ENCODE assay signal across 8 cellular contexts in genomic region chr15:64634020-64634419, GRCh38.
DNase-seq lines count a peak whose midpoint lies in the region; ATAC-seq, FAIRE-seq and TF ChIP-seq lines count a peak whose summit lies in the region.

No MANE protein-coding gene starts in this region.

- H3K36me3 ChIP-seq in CD8-positive, alpha-beta memory T cell (ENCODE audit: insufficient read depth, low read length), result no peaks in the 10 kb centered on the region
- peaks cover 4 to 9% of the 10 kb centered on the region in 2 experiments; a peak in 3 of 5 replicates for H3K36me3 ChIP-seq in HepG2 (replicated peaks in 1 of 2; ENCODE audit: control insufficient read depth in 1 of 2, insufficient read depth in 2 of 2, low read length in 2 of 2)

- CTCF ChIA-PET in CD8-positive, alpha-beta memory T cell (lab: Charles Lee), result interaction anchor here (0.9 to 3.2 kb wide), 5 partner anchors 11 to 157 kb away, joined by 3 to 14 read pairs (median 4); no protein-coding TSS in a partner anchor
- CTCF ChIA-PET in activated CD4-positive, alpha-beta memory T cell treated with anti-CD3 and anti-CD28 coated beads for 36 hours (lab: Charles Lee), result interaction anchor here (1.0 to 2.3 kb wide), 4 partner anchors 10 to 247 kb away, joined by 3 to 12 read pairs (median 4); partner anchors contain the start of gene TRIP4
- CTCF ChIA-PET in HepG2 (lab: Yijun Ruan, JAX; ENCODE audit: low intra/inter-chr PET ratio, low total read pairs), result no interaction called here

- peaks cover 13% of the 10 kb centered on the region for H3K79me2 ChIP-seq in HepG2 (ENCODE audit: insufficient read depth, low read length)

- no peaks in the 10 kb centered on the region for H3K9me3 ChIP-seq in CD8-positive, alpha-beta memory T cell (ENCODE audit: low read length)
- no peaks in the 10 kb centered on the region for H3K9me3 ChIP-seq in HepG2 (ENCODE audit: low read length)

- H3K4me3 ChIP-seq in CD8-positive, alpha-beta memory T cell (ENCODE audit: low read length), result peak overlapping the region; percentile 35
- peak overlapping the region in 1 of 3 experiments; percentile 31; a peak in 1 of 6 replicates for H3K4me3 ChIP-seq in HepG2 (replicated peaks in 1 of 3; ENCODE audit: insufficient read depth in 1 of 3, low read depth in 2 of 3, low read length in 3 of 3)

- peak overlapping the region; percentile 76 to 96 (median 92) for H3K27ac Mint-ChIP-seq in CD8-positive, alpha-beta memory T cell
- peak overlapping the region; percentile 72 for H3K27ac Mint-ChIP-seq in activated CD4-positive, alpha-beta memory T cell treated with anti-CD3 and anti-CD28 coated beads for 36 hours

- TF ChIP-seq EP300 in HepG2 (IDR thresholded peaks at IDR 0.05; ENCODE audit: low read depth in 2 of 2, low read length in 2 of 2) (no peak), HepG2 (CRISPR knock-in tag; IDR thresholded peaks at IDR 0.05; ENCODE audit: borderline replicate concordance) (no peak)

- no peak overlapping the region for H2AFZ ChIP-seq in HepG2 (ENCODE audit: low read length)

- H4K20me1 ChIP-seq in HepG2 (ENCODE audit: insufficient read depth, low read length), result no peaks in the 10 kb centered on the region

- no peak for TF ChIP-seq POLR2A in HepG2 (IDR thresholded peaks at IDR 0.05; ENCODE audit: insufficient read depth in 1 of 2, low read depth in 2 of 2, low read length in 2 of 2)

- no peaks in the 10 kb centered on the region for H3K27me3 ChIP-seq in CD8-positive, alpha-beta memory T cell (ENCODE audit: insufficient read depth, low read length, poor library complexity, severe bottlenecking)
- H3K27me3 ChIP-seq in HepG2 (ENCODE audit: control insufficient read depth in 1 of 2, insufficient read depth in 2 of 2, low read length in 2 of 2), result no peaks in the 10 kb centered on the region

- peaks cover 49% of the 10 kb centered on the region for H3K4me1 ChIP-seq in CD8-positive, alpha-beta memory T cell (ENCODE audit: insufficient read depth, low read length)
- H3K4me1 ChIP-seq in HepG2 (ENCODE audit: insufficient read depth, low read length), result peaks cover 51% of the 10 kb centered on the region

- H3K36me3 Mint-ChIP-seq in CD8-positive, alpha-beta memory T cell, result peaks cover 15 to 20% (median 16%) of the 10 kb centered on the region in 3 donors
- peaks cover 22% of the 10 kb centered on the region for H3K36me3 Mint-ChIP-seq in activated CD4-positive, alpha-beta memory T cell treated with anti-CD3 and anti-CD28 coated beads for 36 hours

- DNase-seq in CD8-positive, alpha-beta memory T cell, result peak; percentile 7 to 75 (median 52)
- peak; percentile 67 for DNase-seq in activated CD4-positive, alpha-beta memory T cell treated with anti-CD3 and anti-CD28 coated beads for 36 hours
- DNase-seq in HepG2 (ENCODE audit: low spot score) (peak; percentile 27), SHP77 (lab: John Stamatoyannopoulos, UW) (no peak), DMS53 treated with DMSO at 0.1 percent for 48 hours (lab: John Stamatoyannopoulos, UW; ENCODE audit: unreplicated experiment) (no peak), medulla oblongata (ENCODE audit: extremely low spot score) (no peak)

- ATAC-seq in GM19397 (IDR thresholded peaks at IDR 0.05; ENCODE audit: unreplicated experiment), result peak; percentile 56
- ATAC-seq in HG03460 (IDR thresholded peaks at IDR 0.05; ENCODE audit: unreplicated experiment), result peak; percentile 72
- peak; percentile 57 for ATAC-seq in HepG2

- in situ Hi-C loops in HepG2 (cut with HindIII; ENCODE audit: extremely low pct_ligation_motif_present, low pct_unique_long_range_greater_than_20kb), result no loop called here

- no peaks in the 10 kb centered on the region for H3K27me3 Mint-ChIP-seq in CD8-positive, alpha-beta memory T cell
- no peaks in the 10 kb centered on the region for H3K27me3 Mint-ChIP-seq in activated CD4-positive, alpha-beta memory T cell treated with anti-CD3 and anti-CD28 coated beads for 36 hours

- peak overlapping the region; percentile 34 to 81 (median 72) for H3K4me3 Mint-ChIP-seq in CD8-positive, alpha-beta memory T cell
- peak overlapping the region; percentile 12 for H3K4me3 Mint-ChIP-seq in activated CD4-positive, alpha-beta memory T cell treated with anti-CD3 and anti-CD28 coated beads for 36 hours

- TF ChIP-seq RAD21 in HepG2 (CRISPR knock-in tag; IDR thresholded peaks at IDR 0.05), result no peak

- no peak for FAIRE-seq in HepG2 (lab: Jason Lieb, UNC)

- no peak for TF ChIP-seq CTCF in HepG2 (CRISPR knock-in tag; IDR thresholded peaks at IDR 0.05)

- 28% methylated on average over 2 of the region's 2 CpGs for WGBS in HepG2 (ENCODE audit: low lambda C conversion rate)

- peaks cover 0 to 10% (median 5%) of the 10 kb centered on the region in 5 donors for H3K9me3 Mint-ChIP-seq in CD8-positive, alpha-beta memory T cell
- H3K9me3 Mint-ChIP-seq in activated CD4-positive, alpha-beta memory T cell treated with anti-CD3 and anti-CD28 coated beads for 36 hours, result peaks cover 11% of the 10 kb centered on the region

- peak overlapping the region; percentile 56 for H3K4me2 ChIP-seq in HepG2 (ENCODE audit: low read depth, low read length)

- POLR2A ChIA-PET in CD8-positive, alpha-beta memory T cell (lab: Charles Lee), result interaction anchor here (0.5 to 3.4 kb wide), 5 partner anchors 11 to 452 kb away, joined by 4 to 14 read pairs (median 5); no protein-coding TSS in a partner anchor
- POLR2A ChIA-PET in activated CD4-positive, alpha-beta memory T cell treated with anti-CD3 and anti-CD28 coated beads for 36 hours (lab: Charles Lee), result interaction anchor here (0.9 to 2.2 kb wide), 4 partner anchors 11 to 172 kb away, joined by 3 to 7 read pairs (median 6); no protein-coding TSS in a partner anchor
- POLR2A ChIA-PET in HepG2 (lab: Yijun Ruan, JAX), result interaction anchor here (0.8 to 2.0 kb wide), 2 partner anchors 9 to 18 kb away, joined by 3 to 6 read pairs; no protein-coding TSS in a partner anchor

- H3K27ac ChIP-seq in CD8-positive, alpha-beta memory T cell (ENCODE audit: low read depth, low read length), result peak overlapping the region; percentile 55
- H3K27ac ChIP-seq in HepG2 (ENCODE audit: extremely low read length, insufficient read depth, low read length), result peak overlapping the region; percentile 87

- BruUV-seq in HepG2 (replicated peaks; lab: Mats Ljungman, UMichigan), result no TSS peak

- intact Hi-C loops in activated CD4-positive, alpha-beta memory T cell treated with anti-CD3 and anti-CD28 coated beads for 36 hours (cut with micrococcal nuclease), result loop anchor here (1.0 to 10.0 kb wide), 4 partner anchors 14 to 99 kb away; no protein-coding TSS in a partner anchor
- intact Hi-C loops in HepG2 (cut with micrococcal nuclease; ENCODE audit: unreplicated experiment), result no loop called here

- H3K9ac ChIP-seq in HepG2 (ENCODE audit: insufficient read depth, low read depth, low read length), result peak overlapping the region; percentile 57

- peaks cover 48 to 86% (median 79%) of the 10 kb centered on the region in 3 donors for H3K4me1 Mint-ChIP-seq in CD8-positive, alpha-beta memory T cell
- peaks cover 57% of the 10 kb centered on the region for H3K4me1 Mint-ChIP-seq in activated CD4-positive, alpha-beta memory T cell treated with anti-CD3 and anti-CD28 coated beads for 36 hours (ENCODE audit: low read depth)

TF ChIP-seq in HepG2, 621 proteins besides CTCF, POLR2A, EP300 and RAD21:
- TF ChIP-seq ZBTB39 (CRISPR knock-in tag; IDR thresholded peaks at IDR 0.05) (0 out of 2 replicates have a peak, but pooled peaks have one; percentile 58), FOXO4 (CRISPR knock-in tag; conservative IDR thresholded peaks at IDR 0.05) (0 out of 2 replicates have a peak, but pooled peaks have one; percentile 34), ZNF557 (CRISPR knock-in tag; IDR thresholded peaks at IDR 0.05) (no peak), ZSCAN29 (CRISPR knock-in tag; conservative IDR thresholded peaks at IDR 0.05) (no peak)

Comparison
In these comparisons a context has a peak if more than half of its experiments do, and no peak if none do; other contexts are left out.
1. DNase-seq: peak in CD8-positive, alpha-beta memory T cell (5 of 5), activated CD4-positive, alpha-beta memory T cell treated with anti-CD3 and anti-CD28 coated beads for 36 hours (single experiment) and HepG2 (single experiment); none in SHP77 (0 of 2), DMS53 treated with DMSO at 0.1 percent for 48 hours (single experiment) and medulla oblongata (single experiment).
2. Peak in every context shown above with its lines, with median percentiles within 50 percentile points of each other: ATAC-seq.